Comparison of ENCODE assay signal across 2 cellular contexts in the genomic region with DNA sequence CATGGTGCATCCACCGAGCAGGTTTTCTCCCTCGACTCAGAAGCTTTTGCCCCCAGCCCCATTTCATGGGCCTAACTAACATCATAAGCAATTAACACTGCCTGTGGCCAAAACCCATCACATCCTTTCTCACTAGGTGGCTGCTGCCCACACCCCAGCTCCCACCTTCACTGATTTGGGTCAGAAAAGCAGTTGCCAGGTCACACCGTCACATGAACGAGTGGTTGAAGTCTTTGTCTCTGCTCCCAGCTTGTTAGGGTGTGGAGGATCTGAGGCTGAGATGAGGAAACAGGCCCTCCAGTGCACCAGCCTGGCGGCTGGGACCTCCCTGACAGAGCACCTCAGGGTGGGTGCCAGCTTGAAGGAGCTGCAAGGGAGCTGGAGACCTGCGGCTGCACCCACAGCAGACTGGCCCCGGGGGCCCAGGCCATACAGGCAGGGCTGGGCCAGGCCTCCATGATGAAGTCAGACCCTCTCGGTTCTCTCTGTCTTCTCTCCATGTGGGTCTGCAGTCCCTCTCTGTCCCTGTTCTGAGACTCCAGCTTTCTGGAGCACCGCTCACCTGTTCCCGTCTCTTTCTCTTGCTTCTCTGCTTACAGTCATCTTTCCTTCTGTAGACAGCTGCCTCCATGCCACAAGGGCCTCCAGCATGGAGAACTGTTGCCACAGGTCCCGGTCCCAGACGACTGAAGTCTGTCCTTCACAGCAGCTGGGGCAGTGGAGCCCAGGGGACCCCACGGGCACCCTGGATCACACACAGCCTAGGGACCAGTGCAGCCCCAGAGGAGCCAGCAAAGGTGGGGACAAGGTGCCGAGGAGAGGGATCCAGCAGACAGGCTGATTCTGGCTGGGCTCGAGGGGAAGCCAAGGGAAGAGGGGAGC.
TF ChIP-seq lines count a peak whose summit lies in the region.

No MANE protein-coding gene starts in this region.

TF ChIP-seq in SK-N-SH, 30 proteins besides CTCF, POLR2A, EP300 and RAD21:
- TF ChIP-seq, protein P1, sequence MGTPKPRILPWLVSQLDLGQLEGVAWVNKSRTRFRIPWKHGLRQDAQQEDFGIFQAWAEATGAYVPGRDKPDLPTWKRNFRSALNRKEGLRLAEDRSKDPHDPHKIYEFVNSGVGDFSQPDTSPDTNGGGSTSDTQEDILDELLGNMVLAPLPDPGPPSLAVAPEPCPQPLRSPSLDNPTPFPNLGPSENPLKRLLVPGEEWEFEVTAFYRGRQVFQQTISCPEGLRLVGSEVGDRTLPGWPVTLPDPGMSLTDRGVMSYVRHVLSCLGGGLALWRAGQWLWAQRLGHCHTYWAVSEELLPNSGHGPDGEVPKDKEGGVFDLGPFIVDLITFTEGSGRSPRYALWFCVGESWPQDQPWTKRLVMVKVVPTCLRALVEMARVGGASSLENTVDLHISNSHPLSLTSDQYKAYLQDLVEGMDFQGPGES (IDR thresholded peaks at IDR 0.05; ENCODE audit: low read depth, low read length), result no peak
- TF ChIP-seq, protein P2, sequence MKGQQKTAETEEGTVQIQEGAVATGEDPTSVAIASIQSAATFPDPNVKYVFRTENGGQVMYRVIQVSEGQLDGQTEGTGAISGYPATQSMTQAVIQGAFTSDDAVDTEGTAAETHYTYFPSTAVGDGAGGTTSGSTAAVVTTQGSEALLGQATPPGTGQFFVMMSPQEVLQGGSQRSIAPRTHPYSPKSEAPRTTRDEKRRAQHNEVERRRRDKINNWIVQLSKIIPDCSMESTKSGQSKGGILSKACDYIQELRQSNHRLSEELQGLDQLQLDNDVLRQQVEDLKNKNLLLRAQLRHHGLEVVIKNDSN (IDR thresholded peaks at IDR 0.05; ENCODE audit: borderline replicate concordance, low read depth), result no peak
- TF ChIP-seq EZH2phosphoT487 (IDR thresholded peaks at IDR 0.05; ENCODE audit: borderline replicate concordance, low read depth), result no peak
- no peak for TF ChIP-seq TAF1 (IDR thresholded peaks at IDR 0.05; ENCODE audit: borderline replicate concordance, low read depth, low read length)
- no peak for TF ChIP-seq RCOR1 (IDR thresholded peaks at IDR 0.05; ENCODE audit: low read length)
- no peak for TF ChIP-seq GABPA (IDR thresholded peaks at IDR 0.05; ENCODE audit: low read depth)
- no peak for TF ChIP-seq MXI1 (IDR thresholded peaks at IDR 0.05; ENCODE audit: low read depth, low read length)
- no peak for TF ChIP-seq SIN3A (IDR thresholded peaks at IDR 0.05; ENCODE audit: borderline replicate concordance, low read depth, low read length)

TF ChIP-seq in SK-N-SH treated with all-trans-retinoic acid at 6 μM for 48 hours, 23 proteins besides CTCF, POLR2A, EP300 and RAD21:
- TF ChIP-seq, protein P3, sequence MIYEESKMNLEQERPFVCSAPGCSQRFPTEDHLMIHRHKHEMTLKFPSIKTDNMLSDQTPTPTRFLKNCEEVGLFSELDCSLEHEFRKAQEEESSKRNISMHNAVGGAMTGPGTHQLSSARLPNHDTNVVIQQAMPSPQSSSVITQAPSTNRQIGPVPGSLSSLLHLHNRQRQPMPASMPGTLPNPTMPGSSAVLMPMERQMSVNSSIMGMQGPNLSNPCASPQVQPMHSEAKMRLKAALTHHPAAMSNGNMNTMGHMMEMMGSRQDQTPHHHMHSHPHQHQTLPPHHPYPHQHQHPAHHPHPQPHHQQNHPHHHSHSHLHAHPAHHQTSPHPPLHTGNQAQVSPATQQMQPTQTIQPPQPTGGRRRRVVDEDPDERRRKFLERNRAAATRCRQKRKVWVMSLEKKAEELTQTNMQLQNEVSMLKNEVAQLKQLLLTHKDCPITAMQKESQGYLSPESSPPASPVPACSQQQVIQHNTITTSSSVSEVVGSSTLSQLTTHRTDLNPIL (CRISPR knock-in tag; IDR thresholded peaks at IDR 0.05; ENCODE audit: low read depth), result no peak
- TF ChIP-seq PPARA (CRISPR knock-in tag; IDR thresholded peaks at IDR 0.05; ENCODE audit: borderline replicate concordance), result no peak
- no peak for TF ChIP-seq ZNF565 (CRISPR knock-in tag; conservative IDR thresholded peaks at IDR 0.05; ENCODE audit: low read depth)
- TF ChIP-seq, protein P4, sequence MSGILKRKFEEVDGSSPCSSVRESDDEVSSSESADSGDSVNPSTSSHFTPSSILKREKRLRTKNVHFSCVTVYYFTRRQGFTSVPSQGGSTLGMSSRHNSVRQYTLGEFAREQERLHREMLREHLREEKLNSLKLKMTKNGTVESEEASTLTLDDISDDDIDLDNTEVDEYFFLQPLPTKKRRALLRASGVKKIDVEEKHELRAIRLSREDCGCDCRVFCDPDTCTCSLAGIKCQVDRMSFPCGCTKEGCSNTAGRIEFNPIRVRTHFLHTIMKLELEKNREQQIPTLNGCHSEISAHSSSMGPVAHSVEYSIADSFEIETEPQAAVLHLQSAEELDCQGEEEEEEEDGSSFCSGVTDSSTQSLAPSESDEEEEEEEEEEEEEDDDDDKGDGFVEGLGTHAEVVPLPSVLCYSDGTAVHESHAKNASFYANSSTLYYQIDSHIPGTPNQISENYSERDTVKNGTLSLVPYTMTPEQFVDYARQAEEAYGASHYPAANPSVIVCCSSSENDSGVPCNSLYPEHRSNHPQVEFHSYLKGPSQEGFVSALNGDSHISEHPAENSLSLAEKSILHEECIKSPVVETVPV (CRISPR knock-in tag; IDR thresholded peaks at IDR 0.05), result no peak
- TF ChIP-seq ZC3H10 (CRISPR knock-in tag; IDR thresholded peaks at IDR 0.05), result no peak
- no peak for TF ChIP-seq GLIS3 (CRISPR knock-in tag; IDR thresholded peaks at IDR 0.05)
- TF ChIP-seq, protein P5, sequence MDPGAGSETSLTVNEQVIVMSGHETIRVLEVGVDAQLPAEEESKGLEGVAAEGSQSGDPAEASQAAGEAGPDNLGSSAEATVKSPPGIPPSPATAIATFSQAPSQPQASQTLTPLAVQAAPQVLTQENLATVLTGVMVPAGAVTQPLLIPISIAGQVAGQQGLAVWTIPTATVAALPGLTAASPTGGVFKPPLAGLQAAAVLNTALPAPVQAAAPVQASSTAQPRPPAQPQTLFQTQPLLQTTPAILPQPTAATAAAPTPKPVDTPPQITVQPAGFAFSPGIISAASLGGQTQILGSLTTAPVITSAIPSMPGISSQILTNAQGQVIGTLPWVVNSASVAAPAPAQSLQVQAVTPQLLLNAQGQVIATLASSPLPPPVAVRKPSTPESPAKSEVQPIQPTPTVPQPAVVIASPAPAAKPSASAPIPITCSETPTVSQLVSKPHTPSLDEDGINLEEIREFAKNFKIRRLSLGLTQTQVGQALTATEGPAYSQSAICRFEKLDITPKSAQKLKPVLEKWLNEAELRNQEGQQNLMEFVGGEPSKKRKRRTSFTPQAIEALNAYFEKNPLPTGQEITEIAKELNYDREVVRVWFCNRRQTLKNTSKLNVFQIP (CRISPR knock-in tag; IDR thresholded peaks at IDR 0.05; ENCODE audit: borderline replicate concordance, low read depth), result no peak
